1 cellular context compared by ENCODE assay signal in the genomic region with DNA sequence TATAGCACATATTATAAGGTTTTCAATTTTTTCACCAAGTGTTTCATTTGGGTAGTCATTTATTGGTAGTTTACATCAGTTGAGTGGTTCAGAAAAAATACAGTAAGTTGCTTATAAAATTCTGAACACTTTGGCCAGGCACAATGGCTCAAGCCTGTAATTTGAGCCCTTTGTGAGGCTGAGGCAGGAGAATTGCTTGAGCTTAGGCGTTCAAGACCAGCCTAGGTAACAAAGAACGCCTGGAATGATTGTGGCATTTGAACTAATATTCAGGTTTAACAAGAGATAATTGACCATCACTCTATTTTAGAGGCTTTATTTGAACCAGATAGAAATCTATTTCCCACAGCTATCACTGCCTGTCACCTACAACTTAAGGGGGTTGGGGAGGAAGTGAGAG.
TF ChIP-seq lines count a peak whose summit lies in the region.

No MANE protein-coding gene starts in this region.

TF ChIP-seq in SK-N-SH treated with all-trans-retinoic acid at 6 μM for 48 hours, 23 proteins besides CTCF, POLR2A, EP300 and RAD21:
- TF ChIP-seq, protein P1, sequence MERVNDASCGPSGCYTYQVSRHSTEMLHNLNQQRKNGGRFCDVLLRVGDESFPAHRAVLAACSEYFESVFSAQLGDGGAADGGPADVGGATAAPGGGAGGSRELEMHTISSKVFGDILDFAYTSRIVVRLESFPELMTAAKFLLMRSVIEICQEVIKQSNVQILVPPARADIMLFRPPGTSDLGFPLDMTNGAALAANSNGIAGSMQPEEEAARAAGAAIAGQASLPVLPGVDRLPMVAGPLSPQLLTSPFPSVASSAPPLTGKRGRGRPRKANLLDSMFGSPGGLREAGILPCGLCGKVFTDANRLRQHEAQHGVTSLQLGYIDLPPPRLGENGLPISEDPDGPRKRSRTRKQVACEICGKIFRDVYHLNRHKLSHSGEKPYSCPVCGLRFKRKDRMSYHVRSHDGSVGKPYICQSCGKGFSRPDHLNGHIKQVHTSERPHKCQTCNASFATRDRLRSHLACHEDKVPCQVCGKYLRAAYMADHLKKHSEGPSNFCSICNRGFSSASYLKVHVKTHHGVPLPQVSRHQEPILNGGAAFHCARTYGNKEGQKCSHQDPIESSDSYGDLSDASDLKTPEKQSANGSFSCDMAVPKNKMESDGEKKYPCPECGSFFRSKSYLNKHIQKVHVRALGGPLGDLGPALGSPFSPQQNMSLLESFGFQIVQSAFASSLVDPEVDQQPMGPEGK (CRISPR knock-in tag; IDR thresholded peaks at IDR 0.05; ENCODE audit: borderline replicate concordance) = no peak
- TF ChIP-seq ZNF70 (CRISPR knock-in tag; IDR thresholded peaks at IDR 0.05) = no peak
- TF ChIP-seq OSR1 (CRISPR knock-in tag; IDR thresholded peaks at IDR 0.05) = no peak
- TF ChIP-seq BACH2 (CRISPR knock-in tag; IDR thresholded peaks at IDR 0.05; ENCODE audit: borderline replicate concordance) = no peak
- TF ChIP-seq, protein P2, sequence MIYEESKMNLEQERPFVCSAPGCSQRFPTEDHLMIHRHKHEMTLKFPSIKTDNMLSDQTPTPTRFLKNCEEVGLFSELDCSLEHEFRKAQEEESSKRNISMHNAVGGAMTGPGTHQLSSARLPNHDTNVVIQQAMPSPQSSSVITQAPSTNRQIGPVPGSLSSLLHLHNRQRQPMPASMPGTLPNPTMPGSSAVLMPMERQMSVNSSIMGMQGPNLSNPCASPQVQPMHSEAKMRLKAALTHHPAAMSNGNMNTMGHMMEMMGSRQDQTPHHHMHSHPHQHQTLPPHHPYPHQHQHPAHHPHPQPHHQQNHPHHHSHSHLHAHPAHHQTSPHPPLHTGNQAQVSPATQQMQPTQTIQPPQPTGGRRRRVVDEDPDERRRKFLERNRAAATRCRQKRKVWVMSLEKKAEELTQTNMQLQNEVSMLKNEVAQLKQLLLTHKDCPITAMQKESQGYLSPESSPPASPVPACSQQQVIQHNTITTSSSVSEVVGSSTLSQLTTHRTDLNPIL (CRISPR knock-in tag; IDR thresholded peaks at IDR 0.05; ENCODE audit: low read depth) = no peak
